In the genomic region with DNA sequence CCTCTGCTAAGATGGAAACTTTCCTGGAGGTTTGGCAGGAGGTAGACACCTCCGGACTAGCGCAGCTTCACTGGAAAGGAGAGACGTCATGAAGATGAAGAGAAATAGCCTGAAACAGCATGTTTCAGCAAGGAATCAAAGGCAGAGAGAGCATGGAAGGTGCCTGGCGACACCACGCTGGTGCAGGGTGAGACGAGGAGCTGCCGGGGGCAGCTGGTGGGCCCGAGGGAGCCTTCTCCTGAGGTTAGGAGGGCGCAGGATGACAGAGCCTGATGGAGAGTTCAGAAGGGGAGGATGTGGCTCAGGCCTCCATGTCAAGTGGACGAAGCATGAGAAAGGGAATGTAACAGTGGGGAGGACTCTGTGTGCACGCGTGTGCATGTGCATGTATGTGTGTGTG, we compare ENCODE assay signal across 19 cellular contexts.
"Had no signal": no experiment of that assay in that cellular context is flagged by ENCODE, and none has a peak within 500 bp of the region (broad histone marks: within the 10 kb centered on the region; RNA-seq: fewer than 3 reads in every experiment).

No MANE protein-coding gene starts in this region.

- H3K4me2 ChIP-seq: KMS-11, SK-N-SH had no signal

- H3K4me3 ChIP-seq: K562 had no signal

- H3K9me3 ChIP-seq: SK-N-SH had no signal

- ATAC-seq: HepG2, K562, Panc1, PC-3 had no signal

- H3K9ac ChIP-seq: KMS-11, SK-N-SH had no signal

- DNase-seq: Kasumi-1, MM.1S, NCI-H1092 treated with DMSO at 0.1 percent for 48 hours, NCI-H1436, NCI-H187, NCI-H2029, NCI-H2081 treated with DMSO at 0.1 percent for 48 hours, NCI-H2227 treated with DMSO at 0.1 percent for 48 hours, NCI-H524, NCI-H69, NCI-H774, PC-3, SHP77, SK-N-SH had no signal

- H3K27ac ChIP-seq: KMS-11, RWPE1 had no signal
